1 cellular context compared by ENCODE assay signal in the genomic region with DNA sequence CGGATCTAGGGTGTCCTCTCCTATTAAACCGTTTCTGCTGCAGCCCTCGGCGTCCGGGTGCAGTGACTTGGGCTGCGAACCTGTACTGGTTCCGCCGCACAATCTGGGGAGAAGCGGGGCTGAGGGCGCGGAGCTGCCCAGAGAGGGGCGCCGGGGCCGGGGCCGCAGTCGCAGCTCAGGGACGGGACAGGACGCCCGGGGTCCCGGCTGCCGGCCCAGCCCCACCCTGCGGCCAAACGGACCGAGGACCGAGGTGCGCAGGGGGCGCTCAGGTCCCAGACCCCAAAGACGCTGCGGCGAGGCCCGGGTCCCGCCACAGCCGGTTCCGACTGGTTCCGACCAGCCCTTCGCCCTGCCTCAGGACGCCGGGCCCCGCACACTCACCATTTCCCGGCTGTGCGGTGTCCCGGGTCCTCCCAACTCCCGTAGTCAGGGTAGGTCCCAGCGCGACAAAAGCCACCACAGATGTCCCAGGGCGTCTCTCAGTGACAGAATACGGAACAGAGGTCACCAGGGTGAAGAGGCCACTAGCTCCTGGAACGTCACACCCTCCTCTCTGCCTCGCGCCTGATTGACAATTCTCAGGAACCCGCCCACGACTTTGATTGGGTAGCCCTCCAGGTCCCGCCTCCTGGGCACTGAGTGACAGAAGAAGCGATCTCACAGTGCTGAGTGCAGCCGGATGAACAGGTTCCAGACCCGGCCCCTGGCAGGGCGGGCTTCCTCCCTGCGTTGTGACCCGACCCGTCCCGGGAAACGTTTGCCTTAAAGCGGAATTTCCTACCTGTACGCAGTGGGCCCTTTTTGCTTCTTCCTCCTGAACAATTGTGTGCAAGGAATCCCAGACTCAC.
TF ChIP-seq lines count a peak whose summit lies in the region.

Gene ZNF44 (minus strand): TSS at position 576 of the 851 bp plus-strand sequence. CDS start 189 bp downstream, at position 387.

TF ChIP-seq in WTC11, 78 proteins besides CTCF, POLR2A, EP300 and RAD21 (continued from another document):
- TF ChIP-seq, protein P1, sequence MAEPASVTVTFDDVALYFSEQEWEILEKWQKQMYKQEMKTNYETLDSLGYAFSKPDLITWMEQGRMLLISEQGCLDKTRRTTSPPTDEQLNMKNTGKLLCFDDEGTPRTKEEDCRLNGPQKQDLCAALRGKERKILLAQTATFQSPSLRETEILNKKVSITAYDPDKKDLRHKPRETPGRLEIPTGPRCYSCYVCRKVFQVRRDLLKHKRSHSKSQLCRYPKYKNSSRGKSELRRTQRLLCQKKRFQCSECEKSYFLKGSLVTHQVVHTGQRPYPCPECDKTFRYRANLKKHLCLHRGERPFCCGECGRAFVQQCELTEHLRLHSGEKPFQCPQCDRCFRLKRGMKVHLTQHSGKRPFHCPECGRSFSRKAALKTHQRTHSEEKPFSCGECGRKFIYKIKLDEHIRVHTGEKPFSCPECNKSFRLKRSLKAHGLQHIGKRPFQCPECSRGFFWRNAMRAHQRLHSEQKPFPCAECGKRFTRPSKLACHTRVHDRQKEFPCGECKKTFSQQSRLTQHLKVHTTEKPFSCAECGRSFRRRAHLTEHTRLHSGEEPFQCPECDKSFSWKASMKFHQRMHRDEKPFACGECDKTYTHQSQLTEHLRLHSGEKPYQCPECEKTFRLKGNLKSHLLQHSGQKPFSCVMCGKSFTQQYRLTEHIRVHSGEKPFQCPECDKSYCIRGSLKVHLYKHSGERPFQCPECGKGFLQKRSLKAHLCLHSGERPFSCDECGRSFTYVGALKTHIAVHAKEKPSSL (CRISPR knock-in tag; conservative IDR thresholded peaks at IDR 0.05): no peak
- TF ChIP-seq CREM (CRISPR knock-in tag; IDR thresholded peaks at IDR 0.05) (0 out of 2 replicates have a peak, but pooled peaks have one; percentile 32), GTF2I (CRISPR knock-in tag; conservative IDR thresholded peaks at IDR 0.05) (no peak), ZNF317 (CRISPR knock-in tag; IDR thresholded peaks at IDR 0.05; ENCODE audit: borderline replicate concordance, low read depth) (no peak), ZNF423 (CRISPR knock-in tag; IDR thresholded peaks at IDR 0.05) (no peak)
- TF ChIP-seq, protein P2, sequence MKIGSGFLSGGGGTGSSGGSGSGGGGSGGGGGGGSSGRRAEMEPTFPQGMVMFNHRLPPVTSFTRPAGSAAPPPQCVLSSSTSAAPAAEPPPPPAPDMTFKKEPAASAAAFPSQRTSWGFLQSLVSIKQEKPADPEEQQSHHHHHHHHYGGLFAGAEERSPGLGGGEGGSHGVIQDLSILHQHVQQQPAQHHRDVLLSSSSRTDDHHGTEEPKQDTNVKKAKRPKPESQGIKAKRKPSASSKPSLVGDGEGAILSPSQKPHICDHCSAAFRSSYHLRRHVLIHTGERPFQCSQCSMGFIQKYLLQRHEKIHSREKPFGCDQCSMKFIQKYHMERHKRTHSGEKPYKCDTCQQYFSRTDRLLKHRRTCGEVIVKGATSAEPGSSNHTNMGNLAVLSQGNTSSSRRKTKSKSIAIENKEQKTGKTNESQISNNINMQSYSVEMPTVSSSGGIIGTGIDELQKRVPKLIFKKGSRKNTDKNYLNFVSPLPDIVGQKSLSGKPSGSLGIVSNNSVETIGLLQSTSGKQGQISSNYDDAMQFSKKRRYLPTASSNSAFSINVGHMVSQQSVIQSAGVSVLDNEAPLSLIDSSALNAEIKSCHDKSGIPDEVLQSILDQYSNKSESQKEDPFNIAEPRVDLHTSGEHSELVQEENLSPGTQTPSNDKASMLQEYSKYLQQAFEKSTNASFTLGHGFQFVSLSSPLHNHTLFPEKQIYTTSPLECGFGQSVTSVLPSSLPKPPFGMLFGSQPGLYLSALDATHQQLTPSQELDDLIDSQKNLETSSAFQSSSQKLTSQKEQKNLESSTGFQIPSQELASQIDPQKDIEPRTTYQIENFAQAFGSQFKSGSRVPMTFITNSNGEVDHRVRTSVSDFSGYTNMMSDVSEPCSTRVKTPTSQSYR (CRISPR knock-in tag; IDR thresholded peaks at IDR 0.05): no peak
- TF ChIP-seq, protein P3, sequence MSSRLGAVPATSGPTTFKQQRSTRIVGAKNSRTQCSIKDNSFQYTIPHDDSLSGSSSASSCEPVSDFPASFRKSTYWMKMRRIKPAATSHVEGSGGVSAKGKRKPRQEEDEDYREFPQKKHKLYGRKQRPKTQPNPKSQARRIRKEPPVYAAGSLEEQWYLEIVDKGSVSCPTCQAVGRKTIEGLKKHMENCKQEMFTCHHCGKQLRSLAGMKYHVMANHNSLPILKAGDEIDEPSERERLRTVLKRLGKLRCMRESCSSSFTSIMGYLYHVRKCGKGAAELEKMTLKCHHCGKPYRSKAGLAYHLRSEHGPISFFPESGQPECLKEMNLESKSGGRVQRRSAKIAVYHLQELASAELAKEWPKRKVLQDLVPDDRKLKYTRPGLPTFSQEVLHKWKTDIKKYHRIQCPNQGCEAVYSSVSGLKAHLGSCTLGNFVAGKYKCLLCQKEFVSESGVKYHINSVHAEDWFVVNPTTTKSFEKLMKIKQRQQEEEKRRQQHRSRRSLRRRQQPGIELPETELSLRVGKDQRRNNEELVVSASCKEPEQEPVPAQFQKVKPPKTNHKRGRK (CRISPR knock-in tag; IDR thresholded peaks at IDR 0.05; ENCODE audit: borderline replicate concordance): no peak
